Comparison of ENCODE assay signal across 32 cellular contexts in genomic region chr11:72249961-72250360, GRCh38. TPM values are rescaled to one million over a fixed set of nuclear protein-coding genes. Genes with fewer than 3 reads are reported as not detected.
"Had no signal": no experiment of that assay in that cellular context is flagged by ENCODE, and none has a peak within 500 bp of the region (broad histone marks: within the 10 kb centered on the region; RNA-seq: fewer than 3 reads in every experiment).

No MANE protein-coding gene starts in this region.

- H3K4me1 ChIP-seq: suprapubic skin, testis, thyroid gland, tibial nerve, transverse colon, upper lobe of left lung, upper lobe of right lung, uterus, vagina had no signal

- H3K27ac Mint-ChIP-seq: stimulated activated effector memory CD8-positive, alpha-beta T cell treated with anti-CD3 and anti-CD28 coated beads, Interleukin-12 subunit alpha, Interleukin-12 subunit beta, amount 100 ng/mL, for 72 hours; stimulated activated memory B cell treated with anti-CD40 and anti-IgM and Interleukin-4, amounts not matched to agents 10 μg/mL and 1 μg/mL and 100 μg/mL, for 72 hours; stimulated activated naive B cell treated with anti-CD40 and anti-IgM and Interleukin-4, amounts not matched to agents 10 μg/mL and 1 μg/mL and 100 μg/mL, for 72 hours; stimulated activated naive CD8-positive, alpha-beta T cell treated with anti-CD3 and anti-CD28 coated beads, Interleukin-15, amount 100 ng/mL, for 72 hours; stimulated activated naive CD8-positive, alpha-beta T cell treated with anti-CD3 and anti-CD28 coated beads, Interleukin-15, Interleukin-2, amounts not matched to agents 100 ng/mL and 50 ng/mL, for 24 hours; type B pancreatic cell had no signal

- H3K36me3 ChIP-seq: stomach, suprapubic skin, thoracic aorta, thyroid gland, tibial artery, tibial nerve, transverse colon, upper lobe of left lung, upper lobe of right lung, uterus, vagina had no signal

- H3K27me3 ChIP-seq: testis had no signal

- H3K4me3 ChIP-seq: stomach, suprapubic skin, testis, thoracic aorta, thyroid gland, tibial artery, tibial nerve, transverse colon, upper lobe of left lung, upper lobe of right lung, uterus, vagina had no signal

- H3K27ac ChIP-seq: stomach, suprapubic skin, testis, thoracic aorta, thyroid gland, tibial artery, tibial nerve, transverse colon, upper lobe of left lung, upper lobe of right lung, uterus, vagina had no signal

- H3K9me3 Mint-ChIP-seq: stimulated activated effector memory CD8-positive, alpha-beta T cell treated with anti-CD3 and anti-CD28 coated beads, Interleukin-12 subunit alpha, Interleukin-12 subunit beta, amount 100 ng/mL, for 72 hours; stimulated activated memory B cell treated with anti-CD40 and anti-IgM and Interleukin-4, amounts not matched to agents 10 μg/mL and 1 μg/mL and 100 μg/mL, for 72 hours; stimulated activated naive CD8-positive, alpha-beta T cell treated with anti-CD3 and anti-CD28 coated beads, Interleukin-15, amount 100 ng/mL, for 72 hours; stimulated activated naive CD8-positive, alpha-beta T cell treated with anti-CD3 and anti-CD28 coated beads, Interleukin-15, Interleukin-2, amounts not matched to agents 100 ng/mL and 50 ng/mL, for 24 hours had no signal

- H3K4me3 Mint-ChIP-seq: stimulated activated effector memory CD8-positive, alpha-beta T cell treated with anti-CD3 and anti-CD28 coated beads, Interleukin-12 subunit alpha, Interleukin-12 subunit beta, amount 100 ng/mL, for 72 hours; stimulated activated memory B cell treated with anti-CD40 and anti-IgM and Interleukin-4, amounts not matched to agents 10 μg/mL and 1 μg/mL and 100 μg/mL, for 72 hours; stimulated activated naive B cell treated with anti-CD40 and anti-IgM and Interleukin-4, amounts not matched to agents 10 μg/mL and 1 μg/mL and 100 μg/mL, for 72 hours; stimulated activated naive CD8-positive, alpha-beta T cell treated with anti-CD3 and anti-CD28 coated beads, Interleukin-15, amount 100 ng/mL, for 72 hours; stimulated activated naive CD8-positive, alpha-beta T cell treated with anti-CD3 and anti-CD28 coated beads, Interleukin-15, Interleukin-2, amounts not matched to agents 100 ng/mL and 50 ng/mL, for 24 hours; type B pancreatic cell had no signal

- ATAC-seq: stimulated activated effector memory CD8-positive, alpha-beta T cell treated with anti-CD3 and anti-CD28 coated beads, Interleukin-12 subunit alpha, Interleukin-12 subunit beta, amount 100 ng/mL, for 72 hours; stimulated activated memory B cell treated with anti-CD40 and anti-IgM and Interleukin-4, amounts not matched to agents 10 μg/mL and 1 μg/mL and 100 μg/mL, for 72 hours; stimulated activated naive B cell treated with anti-CD40 and anti-IgM and Interleukin-4, amounts not matched to agents 10 μg/mL and 1 μg/mL and 100 μg/mL, for 72 hours; stimulated activated naive CD8-positive, alpha-beta T cell treated with anti-CD3 and anti-CD28 coated beads, Interleukin-15, amount 100 ng/mL, for 72 hours; stimulated activated naive CD8-positive, alpha-beta T cell treated with anti-CD3 and anti-CD28 coated beads, Interleukin-15, Interleukin-2, amounts not matched to agents 100 U/mL and 50 U/mL, for 24 hours; upper lobe of right lung had no signal

- H3K9me3 ChIP-seq: suprapubic skin, testis, thoracic aorta, thyroid gland, tibial artery, tibial nerve, transverse colon, upper lobe of left lung, upper lobe of right lung, uterus, vagina had no signal

- H3K36me3 Mint-ChIP-seq: stimulated activated effector memory CD8-positive, alpha-beta T cell treated with anti-CD3 and anti-CD28 coated beads, Interleukin-12 subunit alpha, Interleukin-12 subunit beta, amount 100 ng/mL, for 72 hours; stimulated activated memory B cell treated with anti-CD40 and anti-IgM and Interleukin-4, amounts not matched to agents 10 μg/mL and 1 μg/mL and 100 μg/mL, for 72 hours; stimulated activated naive B cell treated with anti-CD40 and anti-IgM and Interleukin-4, amounts not matched to agents 10 μg/mL and 1 μg/mL and 100 μg/mL, for 72 hours; type B pancreatic cell had no signal

- FAIRE-seq: urothelium cell line had no signal

- DNase-seq: stimulated activated CD4-positive, alpha-beta T cell treated with anti-CD3 and anti-CD28 coated beads, Interleukin-2, amount 100 ng/mL, for 48 hours; stimulated activated CD4-positive, alpha-beta T cell treated with anti-CD3 and anti-CD28 coated beads, Interleukin-4, amount 100 ng/mL, for 1 hour; stimulated activated CD4-positive, alpha-beta T cell treated with anti-CD3 and anti-CD28 coated beads, Interleukin-4, amount 100 ng/mL, for 24 hours; stimulated activated CD4-positive, alpha-beta T cell treated with anti-CD3 and anti-CD28 coated beads, Interleukin-4, amount 100 ng/mL, for 4 hours; stimulated activated CD8-positive, alpha-beta memory T cell treated with anti-CD3 and anti-CD28 coated beads, Interleukin-4, amount 100 ng/mL, for 48 hours; stimulated activated naive B cell treated with anti-CD40 and anti-IgM and Interleukin-4, amounts not matched to agents 10 μg/mL and 1 μg/mL and 100 μg/mL, for 72 hours; stimulated activated naive CD4-positive, alpha-beta T cell; stimulated activated naive CD4-positive, alpha-beta T cell treated with Interleukin-2 at 50 U/mL for 16 hours; stimulated activated naive CD8-positive, alpha-beta T cell treated with anti-CD3 and anti-CD28 coated beads, Interleukin-15, amount 100 ng/mL, for 72 hours; stimulated activated naive CD8-positive, alpha-beta T cell treated with anti-CD3 and anti-CD28 coated beads, Interleukin-15, Interleukin-2, amounts not matched to agents 100 U/mL and 50 U/mL, for 24 hours; stomach; substantia nigra; testis; thyroid gland; tibial artery; transverse colon; trophoblast cell; upper lobe of left lung; upper lobe of right lung; uterus had no signal

RNA-seq across cellular contexts. Expression of gene PHOX2A, which starts 6.0 kb away (rescaled TPM):
- total RNA-seq: stomach, subcutaneous adipose tissue, suprapubic skin, temporal lobe, thoracic aorta, thyroid gland, tibial nerve, upper lobe of left lung, upper lobe of right lung, ureter, uterus had no signal

RNA-seq across cellular contexts. Expression of gene FOLR1, which starts 58.0 kb away (rescaled TPM):
- total RNA-seq: subcutaneous adipose tissue, thoracic aorta, transverse colon, vagina had no signal
